In the genomic region with DNA sequence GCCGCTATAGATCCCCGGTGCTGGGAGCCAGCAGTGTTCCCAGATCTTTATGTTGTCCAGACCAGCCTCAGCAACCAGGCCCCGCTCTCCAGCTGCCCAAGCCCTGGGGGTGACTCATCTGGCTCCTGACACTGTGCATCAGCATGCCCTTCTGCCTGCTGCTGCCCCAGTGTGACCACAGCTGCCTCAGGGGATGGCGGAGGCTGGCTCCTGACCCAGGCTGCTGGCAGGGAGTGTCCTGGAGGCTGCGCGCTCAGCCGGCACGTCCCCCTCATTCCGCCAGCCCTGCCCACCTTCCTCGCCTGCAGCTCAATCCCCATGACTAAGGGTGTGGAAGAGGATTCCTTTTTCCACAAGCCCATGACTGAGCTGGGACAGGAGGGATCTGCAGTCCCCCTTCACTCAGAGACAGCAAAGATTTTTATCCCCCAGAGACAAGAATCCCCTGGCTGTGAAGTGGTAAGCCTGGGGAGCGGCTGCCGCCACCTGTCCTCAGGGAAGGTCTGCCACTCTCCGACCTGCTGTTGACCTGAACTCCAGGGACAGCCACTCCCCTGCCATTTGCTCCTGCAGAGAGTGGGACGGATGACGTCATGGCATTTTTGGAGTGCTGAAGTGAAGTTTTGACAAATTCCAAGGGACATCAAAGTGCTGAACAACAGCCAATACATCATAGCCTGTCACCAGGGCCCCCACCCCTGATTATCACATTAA, we compare ENCODE assay signal across 11 cellular contexts.
DNase-seq lines count a peak whose midpoint lies in the region; ATAC-seq and TF ChIP-seq lines count a peak whose summit lies in the region.
"Had no signal": no experiment of that assay in that cellular context is flagged by ENCODE, and none has a peak within 500 bp of the region (broad histone marks: within the 10 kb centered on the region; RNA-seq: fewer than 3 reads in every experiment).

No MANE protein-coding gene starts in this region.

- H2AK5ac ChIP-seq in mesenchymal stem cell (ENCODE audit: low read length, severe bottlenecking), result no peak overlapping the region

- H2BK12ac ChIP-seq in mesenchymal stem cell (ENCODE audit: low read length in 2 of 2), result peak overlapping the region; percentile 12 to 95

- H2BK120ac ChIP-seq in mesenchymal stem cell (ENCODE audit: low read depth, low read length), result no peak overlapping the region

- no peaks in the 10 kb centered on the region for H3K27me3 Mint-ChIP-seq in stimulated activated memory B cell treated with anti-CD40 and anti-IgM and Interleukin-4, amounts not matched to agents 10 μg/mL and 1 μg/mL and 100 μg/mL, for 72 hours

- peaks cover 18% of the 10 kb centered on the region for H3K4me1 ChIP-seq in mesenchymal stem cell (ENCODE audit: control insufficient read depth, insufficient read depth, low read depth, low read length)

- no peak overlapping the region for H4K91ac ChIP-seq in mesenchymal stem cell (ENCODE audit: low read length)

- H2BK15ac ChIP-seq in mesenchymal stem cell (ENCODE audit: low read depth, poor library complexity, severe bottlenecking), result peak overlapping the region; percentile 13

- TF ChIP-seq CTCF in AG10803 (conservative IDR thresholded peaks at IDR 0.05; ENCODE audit: low read length) (no peak), cardiac fibroblast (IDR thresholded peaks at IDR 0.05; ENCODE audit: low read depth, low read length) (no peak)

- no peak for ATAC-seq in stimulated activated memory B cell treated with anti-CD40 and anti-IgM and Interleukin-4, amounts not matched to agents 10 μg/mL and 1 μg/mL and 100 μg/mL, for 72 hours
- ATAC-seq in GM21825 (IDR thresholded peaks at IDR 0.05; ENCODE audit: unreplicated experiment), result no peak

- peaks cover 8% of the 10 kb centered on the region for H3K9me3 ChIP-seq in mesenchymal stem cell (ENCODE audit: control insufficient read depth, low read length)

- H4K8ac ChIP-seq in mesenchymal stem cell (ENCODE audit: low read length), result no peak overlapping the region

- H3K4me3 ChIP-seq in AG10803 (ENCODE audit: low read length) (no peak overlapping the region), cardiac fibroblast (replicated peaks in 1 of 2; ENCODE audit: low read depth in 2 of 2, low read length in 2 of 2) (no peak overlapping the region), mesenchymal stem cell (ENCODE audit: insufficient read depth in 1 of 2, low read depth in 1 of 2, low read length in 2 of 2) (no peak overlapping the region)

- H3K36me3 ChIP-seq in mesenchymal stem cell (ENCODE audit: control insufficient read depth in 1 of 2, insufficient read depth in 2 of 2, low read depth in 1 of 2, low read length in 2 of 2), result no peaks in the 10 kb centered on the region

- H3K23ac ChIP-seq in mesenchymal stem cell (ENCODE audit: low read length in 2 of 2), result peak overlapping the region in 1 of 2 experiments; percentile 16

- no peaks in the 10 kb centered on the region for H3K79me1 ChIP-seq in mesenchymal stem cell (replicated peaks; ENCODE audit: low read length, poor library complexity, severe bottlenecking)

- peak overlapping the region; percentile 47 to 83 for H3K18ac ChIP-seq in mesenchymal stem cell (ENCODE audit: low read depth in 1 of 2, low read length in 2 of 2)

- peak overlapping the region; percentile 63 for H2BK5ac ChIP-seq in mesenchymal stem cell (ENCODE audit: low read depth, low read length, poor library complexity, severe bottlenecking)

- no peak overlapping the region for H2AFZ ChIP-seq in mesenchymal stem cell (ENCODE audit: low read depth, low read length)

- H3K27ac ChIP-seq in mesenchymal stem cell (ENCODE audit: low read length, poor library complexity, severe bottlenecking), result peak overlapping the region; percentile 64

- H3K9ac ChIP-seq in mesenchymal stem cell (ENCODE audit: low read length), result no peak overlapping the region

- 6% methylated on average over 14 of the region's 15 CpGs for WGBS in mesenchymal stem cell

- H3K4me1 Mint-ChIP-seq in stimulated activated memory B cell treated with anti-CD40 and anti-IgM and Interleukin-4, amounts not matched to agents 10 μg/mL and 1 μg/mL and 100 μg/mL, for 72 hours, result no peaks in the 10 kb centered on the region

- H3K14ac ChIP-seq in mesenchymal stem cell (ENCODE audit: low read length in 2 of 2), result peak overlapping the region in 1 of 2 experiments; percentile 63

- H3K4ac ChIP-seq in mesenchymal stem cell (ENCODE audit: low read depth in 1 of 2, low read length in 2 of 2), result peak overlapping the region in 1 of 2 experiments; percentile 63

- no peak overlapping the region for H3K4me3 Mint-ChIP-seq in stimulated activated memory B cell treated with anti-CD40 and anti-IgM and Interleukin-4, amounts not matched to agents 10 μg/mL and 1 μg/mL and 100 μg/mL, for 72 hours

- H3K4me2 ChIP-seq in mesenchymal stem cell (ENCODE audit: low read length, poor library complexity, severe bottlenecking), result peak overlapping the region; percentile 26

- peaks cover 0 to 3% of the 10 kb centered on the region in 2 experiments for H3K27me3 ChIP-seq in mesenchymal stem cell (ENCODE audit: control insufficient read depth in 1 of 2, insufficient read depth in 1 of 2, low read length in 2 of 2)

- DNase-seq in AG10803 (ENCODE audit: low read depth), result peak; percentile 41
- peak; percentile 20 for DNase-seq in NCI-H146 treated with DMSO at 0.1 percent for 48 hours (lab: John Stamatoyannopoulos, UW; ENCODE audit: unreplicated experiment)
- DNase-seq in cardiac fibroblast (ENCODE audit: low read depth in 2 of 2), result peak; percentile 74 to 92
- DNase-seq in mesenchymal stem cell, result peak; percentile 96
- no peak for DNase-seq in activated CD4-positive, CD25-positive, alpha-beta regulatory T cell (lab: John Stamatoyannopoulos, UW)
- DNase-seq in UCSD-AML1 (lab: John Stamatoyannopoulos, UW; ENCODE audit: unreplicated experiment), result no peak
- DNase-seq: activated CD4-positive, alpha-beta T cell treated with anti-CD3 and anti-CD28 coated beads for 1 hour; NCI-H345; stimulated activated CD4-positive, alpha-beta T cell treated with anti-CD3 and anti-CD28 coated beads, Interleukin-2, amount 100 ng/mL, for 48 hours had no signal

- H3K27ac Mint-ChIP-seq in stimulated activated memory B cell treated with anti-CD40 and anti-IgM and Interleukin-4, amounts not matched to agents 10 μg/mL and 1 μg/mL and 100 μg/mL, for 72 hours, result no peak overlapping the region

- peaks cover 5% of the 10 kb centered on the region for H3K36me3 Mint-ChIP-seq in stimulated activated memory B cell treated with anti-CD40 and anti-IgM and Interleukin-4, amounts not matched to agents 10 μg/mL and 1 μg/mL and 100 μg/mL, for 72 hours

- H3K9me3 Mint-ChIP-seq in stimulated activated memory B cell treated with anti-CD40 and anti-IgM and Interleukin-4, amounts not matched to agents 10 μg/mL and 1 μg/mL and 100 μg/mL, for 72 hours, result no peaks in the 10 kb centered on the region

Comparison
In these comparisons a context has a peak if more than half of its experiments do, and no peak if none do; other contexts are left out.
1. DNase-seq: peak in AG10803 (single experiment), NCI-H146 treated with DMSO at 0.1 percent for 48 hours (single experiment), cardiac fibroblast (2 of 2) and mesenchymal stem cell (single experiment); none in activated CD4-positive, CD25-positive, alpha-beta regulatory T cell (0 of 4) and UCSD-AML1 (single experiment).